In the genomic region with DNA sequence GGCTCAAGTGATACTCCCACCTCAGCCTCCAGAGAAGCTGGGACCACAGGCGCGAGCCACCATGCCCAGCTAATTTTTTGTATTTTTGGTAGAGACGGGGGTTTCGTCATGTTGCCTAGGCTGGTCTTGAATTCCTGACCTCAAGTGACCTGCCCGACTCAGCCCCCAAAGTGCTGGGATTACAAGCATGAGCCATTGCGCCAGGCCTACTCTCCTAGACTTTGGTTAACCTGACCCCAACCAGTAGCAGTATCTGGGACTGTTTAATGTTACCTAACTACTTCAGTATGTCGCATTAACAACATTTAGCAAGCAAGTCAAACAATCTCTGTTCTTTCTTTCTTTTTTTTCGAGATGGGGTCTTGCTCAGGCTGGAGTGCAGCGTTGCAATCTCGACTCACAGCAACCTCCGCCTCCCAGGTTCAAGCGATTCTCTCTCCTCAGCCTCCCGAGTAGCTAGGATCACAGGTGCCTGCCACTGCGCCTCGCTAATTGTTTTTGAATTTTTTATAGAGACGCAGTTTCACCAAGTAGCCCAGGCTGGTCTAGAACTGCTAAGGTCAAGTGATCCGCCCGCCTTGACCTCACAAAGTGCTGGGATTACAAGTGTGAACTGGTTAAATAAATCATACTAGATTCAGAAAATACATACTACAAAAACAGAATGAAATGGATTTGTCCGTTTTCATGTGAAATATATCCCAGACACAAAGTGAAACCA, we compare ENCODE assay signal across 8 cellular contexts. TPM values are rescaled to one million over a fixed set of nuclear protein-coding genes. Genes with fewer than 3 reads are reported as not detected.
A peak's percentile ranks its signal among the peaks of the same experiment; 100 is the strongest.
DNase-seq lines count a peak whose midpoint lies in the region; ATAC-seq and TF ChIP-seq lines count a peak whose summit lies in the region.

No MANE protein-coding gene starts in this region.

- peaks cover 0 to 46% (median 25%) of the 10 kb centered on the region in 9 donors for H3K4me1 ChIP-seq in heart right ventricle
- H3K4me1 ChIP-seq in right lobe of liver, result peaks cover 0 to 19% (median 0%) of the 10 kb centered on the region in 4 donors
- peaks cover 6% of the 10 kb centered on the region for H3K4me1 ChIP-seq in urinary bladder (ENCODE audit: insufficient read depth)
- peaks cover 8% of the 10 kb centered on the region for H3K4me1 ChIP-seq in testis

- no peak for TF ChIP-seq CTCF in heart right ventricle (IDR thresholded peaks at IDR 0.05)
- no peak for TF ChIP-seq CTCF in right lobe of liver (IDR thresholded peaks at IDR 0.05)
- TF ChIP-seq CTCF in testis (IDR thresholded peaks at IDR 0.05), result no peak

- H3K4me3 Mint-ChIP-seq in activated naive CD8-positive, alpha-beta T cell treated with anti-CD3 and anti-CD28 coated beads for 36 hours, result peak overlapping the region; percentile 89

- no peaks in the 10 kb centered on the region for H3K27me3 Mint-ChIP-seq in activated naive CD8-positive, alpha-beta T cell treated with anti-CD3 and anti-CD28 coated beads for 36 hours

- H3K4me1 Mint-ChIP-seq in activated naive CD8-positive, alpha-beta T cell treated with anti-CD3 and anti-CD28 coated beads for 36 hours, result peaks cover 42% of the 10 kb centered on the region

- H3K27me3 ChIP-seq in heart right ventricle (no peaks in the 10 kb centered on the region), right lobe of liver (no peaks in the 10 kb centered on the region), testis (no peaks in the 10 kb centered on the region)

- H3K4me3 ChIP-seq in heart right ventricle (peak overlapping the region in 8 of 10 donors; percentile 82 to 98 (median 95)), right lobe of liver (peak overlapping the region; percentile 79 to 99 (median 81)), urinary bladder (ENCODE audit: low read depth, low read length) (peak overlapping the region; percentile 70), testis (peak overlapping the region in 1 of 2 donors; percentile 90)

- peak overlapping the region in 5 of 10 donors; percentile 95 to 96 (median 96) for H3K27ac ChIP-seq in heart right ventricle
- peak overlapping the region; percentile 92 to 99 (median 94) for H3K27ac ChIP-seq in right lobe of liver
- peak overlapping the region; percentile 30 for H3K27ac ChIP-seq in urinary bladder (ENCODE audit: low read depth)
- H3K27ac ChIP-seq in testis, result peak overlapping the region in 1 of 2 donors; percentile 51

- peaks cover 24% of the 10 kb centered on the region for H3K36me3 Mint-ChIP-seq in activated naive CD8-positive, alpha-beta T cell treated with anti-CD3 and anti-CD28 coated beads for 36 hours

- WGBS in heart right ventricle, 2 donors, result 93 to 97% methylated on average over 19 of the region's 19 CpGs
- 31% methylated on average over 17 of the region's 19 CpGs for WGBS in right lobe of liver (ENCODE audit: insufficient coverage, low coverage, low lambda C conversion rate, missing lambda C conversion rate)
- WGBS in urinary bladder, result 87% methylated on average over 19 of the region's 19 CpGs
- WGBS in testis, 2 donors, result 55 to 76% methylated on average over 19 of the region's 19 CpGs

- H3K36me3 ChIP-seq in heart right ventricle (peaks cover 0 to 6% (median 0%) of the 10 kb centered on the region in 9 donors), right lobe of liver (no peaks in the 10 kb centered on the region), urinary bladder (ENCODE audit: insufficient read depth) (no peaks in the 10 kb centered on the region), testis (ENCODE audit: low read depth, missing control alignments) (no peaks in the 10 kb centered on the region)

- TF ChIP-seq POLR2A in right lobe of liver (IDR thresholded peaks at IDR 0.05) (no peak), testis (IDR thresholded peaks at IDR 0.05) (no peak)

- H3K9me3 Mint-ChIP-seq in activated naive CD8-positive, alpha-beta T cell treated with anti-CD3 and anti-CD28 coated beads for 36 hours, result no peaks in the 10 kb centered on the region

- ATAC-seq in heart right ventricle (no peak), left cardiac atrium (no peak), right lobe of liver (peak; percentile 10 to 64 (median 32))

- H3K9me3 ChIP-seq in heart right ventricle (no peaks in the 10 kb centered on the region), right lobe of liver (no peaks in the 10 kb centered on the region), testis (no peaks in the 10 kb centered on the region)

- DNase-seq in heart right ventricle, result no peak
- no peak for DNase-seq in left cardiac atrium
- DNase-seq in activated naive CD8-positive, alpha-beta T cell treated with anti-CD3 and anti-CD28 coated beads for 36 hours, result no peak
- DNase-seq in right lobe of liver, result peak in 2 of 3 donors; percentile 33 to 67
- no peak for DNase-seq in NCI-H345 (lab: John Stamatoyannopoulos, UW)
- DNase-seq in EL, result no peak
- DNase-seq in testis, result no peak

- H3K27ac Mint-ChIP-seq in activated naive CD8-positive, alpha-beta T cell treated with anti-CD3 and anti-CD28 coated beads for 36 hours, result peak overlapping the region; percentile 88

- intact Hi-C loops in heart right ventricle (cut with DNase I) (loop anchor here in 1 of 10 donors (5.0 kb wide), 1 partner anchor 52 kb away; no protein-coding TSS in a partner anchor), left cardiac atrium (cut with DNase I) (no loop called here), right lobe of liver (cut with DNase I) (no loop called here), testis (cut with DNase I; ENCODE audit: low total_unique reads) (no loop called here)

RNA-seq across cellular contexts. Expression of a gene that starts 2.0 kb away (rescaled TPM):
- total RNA-seq in heart right ventricle (100 to 1,000 TPM; 125 to 217 (median 146) TPM), left cardiac atrium (10 to 100 TPM; 91.1 to 98.8 TPM), right lobe of liver (100 to 1,000 TPM in 3 of 6 experiments, 10 to 100 TPM in 3; 72.4 to 131 (median 99.5) TPM), urinary bladder (69.6 TPM), testis (10 to 100 TPM; 18.3 to 24.1 TPM)
- polyA plus RNA-seq in heart right ventricle (10 to 100 TPM; 32.9 to 35.8 TPM), urinary bladder (56.3 TPM), testis (ENCODE audit: insufficient read depth, low read depth, low replicate concordance) (23.4 TPM)
- total RNA-seq in activated naive CD8-positive, alpha-beta T cell treated with anti-CD3 and anti-CD28 coated beads for 36 hours, result 10 to 100 TPM; 32.2 to 33.3 TPM

RNA-seq across cellular contexts. Expression of a gene that starts 53.7 kb away (rescaled TPM):
- total RNA-seq in heart right ventricle (1 to 10 TPM; 4.8 to 9.9 (median 6.8) TPM), left cardiac atrium (10 to 100 TPM in 1 of 2 donors, 1 to 10 TPM in 1; 6.0 to 10.1 TPM), right lobe of liver (100 to 1,000 TPM in 1 of 6 experiments, 10 to 100 TPM in 5; 20.2 to 108 (median 63.4) TPM), urinary bladder (18.8 TPM), testis (10 to 100 TPM; 28.9 to 37.9 TPM)
- polyA plus RNA-seq in heart right ventricle (1 to 10 TPM; 5.3 to 7.2 TPM), urinary bladder (18.0 TPM), testis (ENCODE audit: insufficient read depth, low read depth, low replicate concordance) (27.2 TPM)
- 10 to 100 TPM; 37.9 to 38.6 TPM for total RNA-seq in activated naive CD8-positive, alpha-beta T cell treated with anti-CD3 and anti-CD28 coated beads for 36 hours

RNA-seq across cellular contexts. Expression of a gene that starts 59.7 kb away (rescaled TPM):
- total RNA-seq in heart right ventricle, result 10 to 100 TPM; 29.8 to 58.4 (median 36.6) TPM
- polyA plus RNA-seq in heart right ventricle, result 10 to 100 TPM; 13.4 to 44.8 TPM
- total RNA-seq in left cardiac atrium, result 10 to 100 TPM; 32.5 to 41.6 TPM
- 10 to 100 TPM; 10.7 to 10.9 TPM for total RNA-seq in activated naive CD8-positive, alpha-beta T cell treated with anti-CD3 and anti-CD28 coated beads for 36 hours
- 10 to 100 TPM; 20.9 to 42.4 (median 30.8) TPM for total RNA-seq in right lobe of liver
- 23.6 TPM for total RNA-seq in urinary bladder
- 30.1 TPM for polyA plus RNA-seq in urinary bladder
- 10 to 100 TPM; 31.2 TPM for total RNA-seq in testis
- 18.2 TPM for polyA plus RNA-seq in testis (ENCODE audit: insufficient read depth, low read depth, low replicate concordance)

Comparison
In these comparisons a context has a peak if more than half of its experiments do, and no peak if none do; other contexts are left out.
1. ATAC-seq: peak in right lobe of liver (4 of 4); none in heart right ventricle (0 of 8) and left cardiac atrium (0 of 2).
2. DNase-seq: peak in right lobe of liver (2 of 3); none in heart right ventricle (0 of 2), left cardiac atrium (single experiment), activated naive CD8-positive, alpha-beta T cell treated with anti-CD3 and anti-CD28 coated beads for 36 hours (single experiment), NCI-H345 (single experiment), EL (single experiment) and testis (single experiment).